ENCODE assay signal across 8 cellular contexts in the genomic region with DNA sequence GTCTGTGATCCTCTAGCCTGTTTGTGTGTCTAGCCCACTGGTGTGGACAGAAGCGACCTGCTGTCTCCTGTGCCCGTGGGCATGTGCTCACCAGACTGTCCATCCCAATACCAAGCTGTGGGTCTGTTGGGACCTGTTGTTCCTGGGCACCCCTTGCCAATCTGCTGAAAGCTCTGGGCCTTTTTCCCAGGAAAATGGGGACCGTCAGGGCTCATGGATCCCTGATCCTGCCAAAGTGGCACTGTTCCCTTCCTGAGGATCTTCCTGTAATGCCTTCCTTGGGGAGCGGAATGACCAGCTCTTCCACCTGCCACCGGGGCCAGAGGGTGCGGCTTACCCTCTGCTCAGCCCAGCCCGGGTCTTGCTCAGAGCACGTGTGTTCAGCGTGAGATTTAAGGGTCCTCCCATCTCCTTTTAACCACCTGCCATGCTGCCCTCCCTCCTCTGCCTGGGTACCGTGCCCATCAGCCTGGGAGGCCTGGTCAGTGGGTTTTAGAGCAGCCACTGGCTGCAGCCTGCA. TPM values are rescaled to one million over a fixed set of nuclear protein-coding genes. Genes with fewer than 3 reads are reported as not detected.
DNase-seq lines count a peak whose midpoint lies in the region; ATAC-seq and TF ChIP-seq lines count a peak whose summit lies in the region.

No MANE protein-coding gene starts in this region.

- peak overlapping the region in 5 of 9 donors; percentile 8 to 93 (median 87) for H3K27ac Mint-ChIP-seq in naive thymus-derived CD4-positive, alpha-beta T cell

- CTCF ChIA-PET in naive thymus-derived CD4-positive, alpha-beta T cell (lab: Charles Lee) = interaction anchor here (1.5 kb wide), 1 partner anchor 9 kb away, joined by 4 read pairs; no protein-coding TSS in a partner anchor

- H3K4me3 Mint-ChIP-seq in naive thymus-derived CD4-positive, alpha-beta T cell = peak overlapping the region in 5 of 10 donors; percentile 17 to 77 (median 68)

- no peaks in the 10 kb centered on the region for H3K36me3 ChIP-seq in KOPT-K1 (ENCODE audit: insufficient read depth, low read length)
- no peaks in the 10 kb centered on the region for H3K36me3 ChIP-seq in naive thymus-derived CD4-positive, alpha-beta T cell (ENCODE audit: control insufficient read depth in 2 of 3, insufficient read depth in 3 of 3, low read length in 3 of 3)

- peaks cover 0 to 5% (median 0%) of the 10 kb centered on the region in 5 donors for H3K27me3 Mint-ChIP-seq in naive thymus-derived CD4-positive, alpha-beta T cell

- no peak overlapping the region for H3K4me3 ChIP-seq in AG09309 (ENCODE audit: control insufficient read depth, low read depth, low read length)
- H3K4me3 ChIP-seq in naive thymus-derived CD4-positive, alpha-beta T cell (ENCODE audit: low read length) = no peak overlapping the region

- peak overlapping the region; percentile 56 for H3K27ac ChIP-seq in KOPT-K1 (ENCODE audit: low read depth, low read length, poor library complexity, severe bottlenecking)
- no peak overlapping the region for H3K27ac ChIP-seq in naive thymus-derived CD4-positive, alpha-beta T cell (ENCODE audit: low read depth, low read length)

- no peak for ATAC-seq in naive thymus-derived CD4-positive, alpha-beta T cell
- ATAC-seq in GM18498 (IDR thresholded peaks at IDR 0.05; ENCODE audit: unreplicated experiment) (no peak), GM18520 (IDR thresholded peaks at IDR 0.05; ENCODE audit: unreplicated experiment) (no peak)

- H3K9me3 ChIP-seq in KOPT-K1 (ENCODE audit: insufficient read depth, low read length, poor library complexity, severe bottlenecking) = no peaks in the 10 kb centered on the region
- H3K9me3 ChIP-seq in naive thymus-derived CD4-positive, alpha-beta T cell (ENCODE audit: control insufficient read depth in 2 of 3, low read length in 3 of 3) = no peaks in the 10 kb centered on the region

- no peak for DNase-seq in AG09309 (ENCODE audit: low read depth)
- DNase-seq in cerebellar cortex (ENCODE audit: low spot score) = peak; percentile 85
- DNase-seq in naive thymus-derived CD4-positive, alpha-beta T cell = no peak
- no peak for DNase-seq in posterior vena cava (ENCODE audit: low spot score)
- no peak for DNase-seq in DMS153 treated with DMSO at 0.1 percent for 48 hours (lab: John Stamatoyannopoulos, UW; ENCODE audit: unreplicated experiment)

- no peaks in the 10 kb centered on the region for H3K27me3 ChIP-seq in naive thymus-derived CD4-positive, alpha-beta T cell (ENCODE audit: control insufficient read depth in 2 of 2, insufficient read depth in 2 of 2, low read length in 2 of 2)

- peaks cover 8 to 17% (median 12%) of the 10 kb centered on the region in 7 donors for H3K4me1 Mint-ChIP-seq in naive thymus-derived CD4-positive, alpha-beta T cell

- POLR2A ChIA-PET in naive thymus-derived CD4-positive, alpha-beta T cell (lab: Charles Lee) = interaction anchor here (0.6 to 1.2 kb wide), 4 partner anchors 76 to 947 kb away, joined by 3 to 4 read pairs (median 4); no protein-coding TSS in a partner anchor

- intact Hi-C loops in naive thymus-derived CD4-positive, alpha-beta T cell (cut with micrococcal nuclease) = loop anchor here in 1 of 2 donors (5.0 kb wide), 1 partner anchor 37 kb away; no protein-coding TSS in a partner anchor
- intact Hi-C loops in posterior vena cava (cut with DNase I) = loop anchor here in 1 of 2 donors (10.0 kb wide), 1 partner anchor 49 kb away; no protein-coding TSS in a partner anchor

- TF ChIP-seq CTCF in AG09309 (IDR thresholded peaks at IDR 0.05; ENCODE audit: control insufficient read depth, insufficient read depth, low read depth, low read length, missing control alignments) = peak; percentile 15

- peaks cover 0 to 2% (median 0%) of the 10 kb centered on the region in 11 donors for H3K9me3 Mint-ChIP-seq in naive thymus-derived CD4-positive, alpha-beta T cell

- no peaks in the 10 kb centered on the region for H3K36me3 Mint-ChIP-seq in naive thymus-derived CD4-positive, alpha-beta T cell

- peaks cover 35 to 43% of the 10 kb centered on the region in 2 donors for H3K4me1 ChIP-seq in naive thymus-derived CD4-positive, alpha-beta T cell (ENCODE audit: control insufficient read depth in 2 of 2, insufficient read depth in 2 of 2, low read length in 2 of 2)

RNA-seq across cellular contexts. Expression of a gene that starts 59.3 kb away (rescaled TPM):
- total RNA-seq in naive thymus-derived CD4-positive, alpha-beta T cell = 10 to 100 TPM in 3 of 5 experiments, 1 to 10 TPM in 2; 7.3 to 13.7 (median 12.3) TPM
- polyA plus RNA-seq in naive thymus-derived CD4-positive, alpha-beta T cell = 1 to 10 TPM; 3.2 to 4.9 TPM
- 10 to 100 TPM; 18.2 to 30.5 TPM for total RNA-seq in posterior vena cava
